In genomic region chr16:68447721-68448359, GRCh38 we compare ENCODE assay signal across 8 cellular contexts. TPM values are rescaled to one million over a fixed set of nuclear protein-coding genes. Genes with fewer than 3 reads are reported as not detected.
DNase-seq lines count a peak whose midpoint lies in the region; ATAC-seq, FAIRE-seq and TF ChIP-seq lines count a peak whose summit lies in the region.

No MANE protein-coding gene starts in this region.

- no peak overlapping the region for H3K23ac ChIP-seq in H9 (ENCODE audit: insufficient read length, low read depth, low read length)

- TF ChIP-seq POLR2A in GM12891 (IDR thresholded peaks at IDR 0.05; ENCODE audit: low read depth, low read length) = no peak
- TF ChIP-seq POLR2A in prostate gland (IDR thresholded peaks at IDR 0.05) = no peak

- H3K4ac ChIP-seq in H9 (ENCODE audit: low read depth, low read length) = no peak overlapping the region

- POLR2A ChIA-PET in PC-3 (lab: Charles Lee; ENCODE audit: unreplicated experiment) = no interaction called here

- no peak overlapping the region for H2BK5ac ChIP-seq in H9 (ENCODE audit: insufficient read length, low read length)

- H4K8ac ChIP-seq in H9 (replicated peaks; ENCODE audit: insufficient read length, low read depth, low read length) = no peak overlapping the region

- no peaks in the 10 kb centered on the region; a peak in 1 of 7 replicates for H3K36me3 Mint-ChIP-seq in H9 (ENCODE audit: insufficient read depth in 1 of 3, low read depth in 3 of 3)

- no peaks in the 10 kb centered on the region for H3K79me2 ChIP-seq in H9 (ENCODE audit: insufficient read depth, low read length)
- H3K79me2 ChIP-seq in PC-3 (ENCODE audit: low read length) = no peaks in the 10 kb centered on the region
- H3K79me2 ChIP-seq in fibroblast of lung (ENCODE audit: control insufficient read depth, insufficient read depth, low read length) = no peaks in the 10 kb centered on the region

- no peak overlapping the region for H3K56ac ChIP-seq in H9 (ENCODE audit: insufficient read length, low read depth, low read length)

- peaks cover 10% of the 10 kb centered on the region for H3K23me2 ChIP-seq in H9 (ENCODE audit: insufficient read length, low read depth, low read length, poor library complexity, severe bottlenecking)

- H4K20me1 ChIP-seq in H9 (ENCODE audit: control insufficient read depth, insufficient read depth, insufficient read length) = no peaks in the 10 kb centered on the region
- H4K20me1 ChIP-seq in PC-3 (ENCODE audit: low read length) = no peaks in the 10 kb centered on the region
- H4K20me1 ChIP-seq in fibroblast of lung (ENCODE audit: control insufficient read depth, extremely low read depth, insufficient read depth, low read length) = no peaks in the 10 kb centered on the region

- DNase-seq in GM12891 (ENCODE audit: insufficient read length, low spot score) = no peak
- no peak for DNase-seq in H9
- no peak for DNase-seq in PC-3
- DNase-seq in fibroblast of lung (ENCODE audit: low read depth in 2 of 2) = no peak
- DNase-seq in prostate gland (ENCODE audit: low spot score) = no peak
- no peak for DNase-seq in NOMO-1 treated with dmso at 0.1 percent for 144 hours (lab: John Stamatoyannopoulos, UW; ENCODE audit: unreplicated experiment)
- DNase-seq in superior temporal gyrus (ENCODE audit: extremely low spot score) = no peak
- DNase-seq in NCI-H1694 (lab: John Stamatoyannopoulos, UW) = no peak

- H3K9me2 ChIP-seq in PC-3 (replicated peaks; ENCODE audit: low read length) = no peaks in the 10 kb centered on the region

- H3K9ac ChIP-seq in H9 (ENCODE audit: extremely low read depth, insufficient read length, low read length) = no peak overlapping the region
- H3K9ac ChIP-seq in PC-3 (ENCODE audit: low read length) = no peak overlapping the region
- H3K9ac ChIP-seq in fibroblast of lung (ENCODE audit: insufficient read depth, low read length) = no peak overlapping the region

- no peaks in the 10 kb centered on the region for H3K79me1 ChIP-seq in H9 (ENCODE audit: insufficient read depth, low read depth, low read length, poor library complexity, severe bottlenecking)

- no peak overlapping the region for H2BK20ac ChIP-seq in H9 (ENCODE audit: low read depth, low read length, poor library complexity, severe bottlenecking)

- no peak for ATAC-seq in PC-3

- H3K4me3 ChIP-seq in PC-3 (ENCODE audit: low read length) (peak overlapping the region; percentile 59), fibroblast of lung (replicated peaks in 1 of 4; ENCODE audit: control extremely low read depth in 1 of 4, insufficient read depth in 1 of 4, low read depth in 3 of 4, low read length in 4 of 4) (peak overlapping the region; percentile 15 to 50 (median 20)), prostate gland (peak overlapping the region; percentile 37 to 42)

- no peaks in the 10 kb centered on the region for H3F3A ChIP-seq in PC-3 (ENCODE audit: low read length, unreplicated experiment)

- BruUV-seq in PC-3 (replicated peaks; lab: Mats Ljungman, UMichigan) = no TSS peak

- H4K91ac ChIP-seq in H9 (ENCODE audit: insufficient read length, low read depth, low read length) = no peak overlapping the region

- H3K27me3 Mint-ChIP-seq in H9 (ENCODE audit: low read depth) = peaks cover 32% of the 10 kb centered on the region

- CTCF ChIA-PET in PC-3 (lab: Charles Lee) = no interaction called here

- no peak overlapping the region for H2BK12ac ChIP-seq in H9 (ENCODE audit: insufficient read length, low read depth, low read length)

- no peak overlapping the region for H3K14ac ChIP-seq in H9 (ENCODE audit: insufficient read depth, low read length)

- H4K5ac ChIP-seq in H9 (ENCODE audit: insufficient read length, low read depth, low read length) = no peak overlapping the region

- H3K9me3 ChIP-seq in H9 (ENCODE audit: control insufficient read depth, low read depth, low read length) = no peaks in the 10 kb centered on the region
- H3K9me3 ChIP-seq in PC-3 (ENCODE audit: low read length) = no peaks in the 10 kb centered on the region
- no peaks in the 10 kb centered on the region for H3K9me3 ChIP-seq in fibroblast of lung (ENCODE audit: control insufficient read depth, insufficient read depth, low read depth, low read length)
- no peaks in the 10 kb centered on the region for H3K9me3 ChIP-seq in prostate gland

- TF ChIP-seq CTCF in H9 (conservative IDR thresholded peaks at IDR 0.05) (no peak), PC-3 (conservative IDR thresholded peaks at IDR 0.05; ENCODE audit: low read depth, low read length) (no peak), fibroblast of lung (conservative IDR thresholded peaks at IDR 0.05 in 1 of 2, IDR thresholded peaks at IDR 0.05 in 1 of 2; ENCODE audit: low read depth in 1 of 2, low read length in 2 of 2) (no peak), prostate gland (IDR thresholded peaks at IDR 0.05) (no peak)

- H3K27me3 ChIP-seq in H9 (ENCODE audit: insufficient read depth, low read length) = peaks cover 11% of the 10 kb centered on the region; the same call in 1 of the 2 replicates
- no peaks in the 10 kb centered on the region for H3K27me3 ChIP-seq in PC-3 (ENCODE audit: low read length)
- H3K27me3 ChIP-seq in fibroblast of lung (ENCODE audit: control insufficient read depth, insufficient read depth, low read length) = peaks cover 7% of the 10 kb centered on the region
- H3K27me3 ChIP-seq in prostate gland (replicated peaks; ENCODE audit: insufficient read depth) = no peaks in the 10 kb centered on the region

- peaks cover 5 to 20% of the 10 kb centered on the region in 2 experiments for H3K4me1 Mint-ChIP-seq in H9

- FAIRE-seq in GM12891 (lab: Jason Lieb, UNC) = peak; percentile 51

- intact Hi-C loops in PC-3 (cut with micrococcal nuclease) (no loop called here), prostate gland (cut with DNase I) (no loop called here)

- no peaks in the 10 kb centered on the region for H3K36me3 ChIP-seq in PC-3 (ENCODE audit: low read depth, low read length)
- no peaks in the 10 kb centered on the region for H3K36me3 ChIP-seq in fibroblast of lung (ENCODE audit: control insufficient read depth, insufficient read depth, low read length)
- H3K36me3 ChIP-seq in prostate gland = no peaks in the 10 kb centered on the region

- H3K4me1 ChIP-seq in H9 (ENCODE audit: insufficient read depth, low read length) = no peaks in the 10 kb centered on the region
- H3K4me1 ChIP-seq in PC-3 (ENCODE audit: insufficient read depth, low read length) = peaks cover 14% of the 10 kb centered on the region; the same call in 1 of the 2 replicates
- no peaks in the 10 kb centered on the region for H3K4me1 ChIP-seq in fibroblast of lung (ENCODE audit: control insufficient read depth, extremely low read depth, insufficient read depth, low read length)
- peaks cover 13% of the 10 kb centered on the region for H3K4me1 ChIP-seq in prostate gland (replicated peaks)

- H3K27ac Mint-ChIP-seq in H9 = no peak overlapping the region

- H3K18ac ChIP-seq in H9 (ENCODE audit: insufficient read length, low read depth, low read length) = no peak overlapping the region

- no peaks in the 10 kb centered on the region; a peak in 1 of 5 replicates for H3K9me3 Mint-ChIP-seq in H9

- H2AFZ ChIP-seq in H9 (ENCODE audit: low read length) (no peak overlapping the region), PC-3 (ENCODE audit: low read length) (no peak overlapping the region), fibroblast of lung (ENCODE audit: low read length) (no peak overlapping the region)

- H3T11ph ChIP-seq in H9 (ENCODE audit: low read length) = no peak overlapping the region

- H2BK15ac ChIP-seq in H9 (ENCODE audit: low read depth, low read length) = no peak overlapping the region

- WGBS in H9 (ENCODE audit: extremely low coverage, insufficient read length, low lambda C conversion rate) = no CpG with 5 or more reads among the region's 35 CpGs
- 6% methylated on average over 34 of the region's 35 CpGs for WGBS in prostate gland

- peak overlapping the region; percentile 74 to 83 for H3K4me3 Mint-ChIP-seq in H9

- no peak overlapping the region for H2BK120ac ChIP-seq in H9 (ENCODE audit: low read depth, low read length, poor library complexity, severe bottlenecking)

- peak overlapping the region; percentile 63 for H3K4me2 ChIP-seq in H9 (ENCODE audit: insufficient read depth, insufficient read length, low read length)
- peak overlapping the region; percentile 82 for H3K4me2 ChIP-seq in PC-3 (ENCODE audit: low read length)
- peak overlapping the region; percentile 76 for H3K4me2 ChIP-seq in fibroblast of lung (ENCODE audit: extremely low read depth, insufficient read depth, low read length)

- no peak overlapping the region for H2AK5ac ChIP-seq in H9 (ENCODE audit: insufficient read length, low read length)

- H3K27ac ChIP-seq in H9 (ENCODE audit: insufficient read length, low read depth, low read length) (no peak overlapping the region), PC-3 (ENCODE audit: low read length) (no peak overlapping the region), fibroblast of lung (ENCODE audit: insufficient read depth, low read length) (no peak overlapping the region), prostate gland (no peak overlapping the region)

TF ChIP-seq in GM12891, 5 proteins besides CTCF, POLR2A, EP300 and RAD21:
- no peak for TF ChIP-seq PAX5 (IDR thresholded peaks at IDR 0.05; ENCODE audit: insufficient read depth, low read length, severe bottlenecking)
- TF ChIP-seq POU2F2 (IDR thresholded peaks at IDR 0.05; ENCODE audit: low read depth, low read length) = no peak
- TF ChIP-seq POLR2AphosphoS5 (IDR thresholded peaks at IDR 0.05; ENCODE audit: low read depth, low read length) = no peak
- TF ChIP-seq TAF1 (IDR thresholded peaks at IDR 0.05; ENCODE audit: low read depth, low read length) = no peak
- TF ChIP-seq SPI1 (IDR thresholded peaks at IDR 0.05; ENCODE audit: low read depth, low read length) = no peak

RNA-seq across cellular contexts. Expression of gene SMPD3, which starts 0.5 kb away (rescaled TPM):
- polyA plus RNA-seq in GM12891 (2012; ENCODE audit: low read depth, missing spikeins) = 1.5 TPM
- total RNA-seq in H9 (2021) (0.70 and 0.94 TPM in 2 replicates), PC-3 (2014; rRNA removed) (0.06 TPM in 1 of 2 replicates, not detected in the other), fibroblast of lung (under 0.01 TPM in 2 replicates), prostate gland (10 to 100 TPM in 1 of 2 donors, 1 to 10 TPM in 1; 4.7 to 27.8 TPM)
- 0.01 and 0.08 TPM in 2 replicates for polyA plus RNA-seq in fibroblast of lung
- polyA plus RNA-seq in fibroblast of lung (2012) = 0.08 TPM in 2 replicates
- not detected in 2 replicates for polyA minus RNA-seq in fibroblast of lung (ENCODE audit: low replicate concordance)
